8 cellular contexts compared by ENCODE assay signal in the genomic region with DNA sequence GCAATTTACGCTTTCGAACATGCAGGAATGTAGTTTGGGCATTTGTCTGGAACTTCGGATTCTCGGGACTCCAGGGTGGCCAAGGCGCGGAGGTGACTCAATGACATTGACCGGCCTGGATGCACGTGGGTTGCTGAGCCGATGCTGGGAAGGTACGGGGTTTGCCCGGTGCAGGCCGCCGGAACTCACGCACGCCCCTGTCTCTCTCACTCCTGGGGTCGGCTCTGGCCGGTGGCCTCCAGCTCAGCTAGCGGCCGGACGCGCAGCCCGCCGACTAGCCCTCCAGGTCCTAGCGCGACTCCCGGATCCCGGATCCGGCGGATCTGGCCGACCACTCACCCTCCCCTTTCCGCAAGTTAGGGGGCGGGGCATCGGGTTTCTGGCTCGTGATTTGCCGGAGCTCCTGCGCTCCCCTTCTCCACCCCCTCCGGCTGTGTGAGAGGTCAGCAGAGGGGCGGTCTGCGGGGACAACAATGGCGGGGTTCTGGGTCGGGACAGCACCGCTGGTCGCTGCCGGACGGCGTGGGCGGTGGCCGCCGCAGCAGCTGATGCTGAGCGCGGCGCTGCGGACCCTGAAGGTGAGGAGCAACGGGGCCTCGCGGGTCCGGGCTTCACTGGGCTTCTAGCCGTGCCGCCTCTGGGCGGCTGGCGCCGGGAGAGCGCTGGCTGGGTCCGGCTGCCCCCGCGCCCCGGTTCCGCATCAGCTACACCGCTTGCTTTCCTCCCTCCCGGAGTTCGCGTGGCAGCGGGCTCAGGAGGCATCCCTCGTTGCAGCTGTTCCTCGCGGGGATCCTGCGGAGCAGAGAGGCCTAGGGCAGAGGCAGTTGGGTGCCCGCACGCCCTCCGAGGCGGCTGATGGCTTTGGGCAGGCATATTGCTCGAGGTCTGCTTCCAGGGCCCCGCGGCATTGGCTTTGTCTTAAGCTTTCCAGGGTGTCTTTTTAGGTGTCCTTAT. TPM values are rescaled to one million over a fixed set of nuclear protein-coding genes. Genes with fewer than 3 reads are reported as not detected.
DNase-seq lines count a peak whose midpoint lies in the region; ATAC-seq and TF ChIP-seq lines count a peak whose summit lies in the region.

A gene with protein sequence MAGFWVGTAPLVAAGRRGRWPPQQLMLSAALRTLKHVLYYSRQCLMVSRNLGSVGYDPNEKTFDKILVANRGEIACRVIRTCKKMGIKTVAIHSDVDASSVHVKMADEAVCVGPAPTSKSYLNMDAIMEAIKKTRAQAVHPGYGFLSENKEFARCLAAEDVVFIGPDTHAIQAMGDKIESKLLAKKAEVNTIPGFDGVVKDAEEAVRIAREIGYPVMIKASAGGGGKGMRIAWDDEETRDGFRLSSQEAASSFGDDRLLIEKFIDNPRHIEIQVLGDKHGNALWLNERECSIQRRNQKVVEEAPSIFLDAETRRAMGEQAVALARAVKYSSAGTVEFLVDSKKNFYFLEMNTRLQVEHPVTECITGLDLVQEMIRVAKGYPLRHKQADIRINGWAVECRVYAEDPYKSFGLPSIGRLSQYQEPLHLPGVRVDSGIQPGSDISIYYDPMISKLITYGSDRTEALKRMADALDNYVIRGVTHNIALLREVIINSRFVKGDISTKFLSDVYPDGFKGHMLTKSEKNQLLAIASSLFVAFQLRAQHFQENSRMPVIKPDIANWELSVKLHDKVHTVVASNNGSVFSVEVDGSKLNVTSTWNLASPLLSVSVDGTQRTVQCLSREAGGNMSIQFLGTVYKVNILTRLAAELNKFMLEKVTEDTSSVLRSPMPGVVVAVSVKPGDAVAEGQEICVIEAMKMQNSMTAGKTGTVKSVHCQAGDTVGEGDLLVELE (plus strand): TSS at position 446 of the 954 bp plus-strand sequence. CDS start 28 bp downstream, at position 474.

- H3K9me3 ChIP-seq in HUES64 (ENCODE audit: insufficient read depth, low read depth, low read length) (no peaks in the 10 kb centered on the region), Panc1 (ENCODE audit: control insufficient read depth, insufficient read depth, low read depth, low read length) (no peaks in the 10 kb centered on the region), esophagus muscularis mucosa (no peaks in the 10 kb centered on the region), muscle layer of colon (ENCODE audit: low read length) (no peaks in the 10 kb centered on the region)

- TF ChIP-seq EP300 in esophagus muscularis mucosa (IDR thresholded peaks at IDR 0.05): no peak

- H3K4me1 Mint-ChIP-seq in activated T-cell treated with anti-CD3 and anti-CD28 coated beads, Interleukin-2, amount 50 U/mL, for 72 hours (ENCODE audit: low read depth): peaks cover 26% of the 10 kb centered on the region

- H3K27me3 Mint-ChIP-seq in activated T-cell treated with anti-CD3 and anti-CD28 coated beads, Interleukin-2, amount 50 U/mL, for 72 hours (ENCODE audit: low read depth): peaks cover 9% of the 10 kb centered on the region

- H3K27ac Mint-ChIP-seq in activated T-cell treated with anti-CD3 and anti-CD28 coated beads, Interleukin-2, amount 50 U/mL, for 72 hours: peak within 1 kb of the TSS; percentile 96

- peaks cover 20% of the 10 kb centered on the region for H3K4me1 ChIP-seq in HUES64 (ENCODE audit: insufficient read depth, low read length)
- H3K4me1 ChIP-seq in Panc1 (ENCODE audit: control insufficient read depth, insufficient read depth, low read length): peaks cover 5% of the 10 kb centered on the region
- peaks cover 16 to 47% (median 31%) of the 10 kb centered on the region in 4 donors for H3K4me1 ChIP-seq in esophagus muscularis mucosa
- H3K4me1 ChIP-seq in muscle layer of colon (ENCODE audit: insufficient read depth, low read length): peaks cover 22% of the 10 kb centered on the region

- intact Hi-C loops in Panc1 (cut with micrococcal nuclease; ENCODE audit: unreplicated experiment) (loop anchor here (5.0 kb wide), 1 partner anchor 102 kb away; no protein-coding TSS in a partner anchor), esophagus muscularis mucosa (cut with DNase I) (loop anchor here (10.0 kb wide), 2 partner anchors 104 to 146 kb away; a partner anchor contains a TSS)

- DNase-seq in DMS 273 treated with DMSO at 0.1 percent for 48 hours (lab: John Stamatoyannopoulos, UW): peak; percentile 59
- DNase-seq in Panc1 (ENCODE audit: low read depth, low spot score): peak; percentile 45
- peak; percentile 89 to 92 for DNase-seq in activated T-cell treated with anti-CD3 and anti-CD28 coated beads, Interleukin-2, amount 50 U/mL, for 72 hours
- peak; percentile 98 for DNase-seq in esophagus muscularis mucosa (ENCODE audit: extremely low spot score)
- DNase-seq in stimulated activated CD8-positive, alpha-beta memory T cell treated with anti-CD3 and anti-CD28 coated beads, Interleukin-7, amount 100 ng/mL, for 1 hour (ENCODE audit: low read depth in 2 of 2): peak; percentile 58 to 60

- peak within 1 kb of the TSS; percentile 99 for H3K4me3 ChIP-seq in HUES64 (ENCODE audit: low read length)
- H3K4me3 ChIP-seq in Panc1 (ENCODE audit: low read depth in 2 of 2, low read length in 2 of 2): peak within 1 kb of the TSS; percentile 78 to 82
- H3K4me3 ChIP-seq in esophagus muscularis mucosa: peak within 1 kb of the TSS; percentile 81 to 96 (median 87)
- H3K4me3 ChIP-seq in muscle layer of colon (ENCODE audit: low read depth in 1 of 2, low read length in 2 of 2): peak within 1 kb of the TSS; percentile 82 to 87

- H3K9ac ChIP-seq in HUES64 (ENCODE audit: low read depth, low read length): peak within 1 kb of the TSS; percentile 91
- H3K9ac ChIP-seq in muscle layer of colon (ENCODE audit: low read length): peak within 1 kb of the TSS; percentile 22

- under 1% methylated on average over 84 of the region's 84 CpGs for WGBS in HUES64
- 1% methylated on average over 11 of the region's 84 CpGs for WGBS in esophagus muscularis mucosa

- H3K4me3 Mint-ChIP-seq in activated T-cell treated with anti-CD3 and anti-CD28 coated beads, Interleukin-2, amount 50 U/mL, for 72 hours: peak within 1 kb of the TSS; percentile 88 to 100

- no peak for TF ChIP-seq POLR2A in esophagus muscularis mucosa (IDR thresholded peaks at IDR 0.05; ENCODE audit: low read depth)

- H3K27me3 ChIP-seq in HUES64 (ENCODE audit: insufficient read depth, low read length): no peaks in the 10 kb centered on the region
- H3K27me3 ChIP-seq in Panc1 (ENCODE audit: control insufficient read depth, insufficient read depth, low read length): no peaks in the 10 kb centered on the region
- no peaks in the 10 kb centered on the region for H3K27me3 ChIP-seq in esophagus muscularis mucosa
- no peaks in the 10 kb centered on the region for H3K27me3 ChIP-seq in muscle layer of colon (ENCODE audit: control insufficient read depth in 1 of 2, insufficient read depth in 2 of 2, low read length in 2 of 2)

- H3K36me3 ChIP-seq in HUES64 (ENCODE audit: insufficient read depth, low read length) (peaks cover 17% of the 10 kb centered on the region), Panc1 (ENCODE audit: control insufficient read depth, insufficient read depth, low read length) (peaks cover 3% of the 10 kb centered on the region; the same call in 1 of the 2 replicates), esophagus muscularis mucosa (peaks cover 0 to 7% (median 3%) of the 10 kb centered on the region in 4 donors), muscle layer of colon (ENCODE audit: insufficient read depth, low read length) (peaks cover 4% of the 10 kb centered on the region)

- TF ChIP-seq CTCF in Panc1 (IDR thresholded peaks at IDR 0.05) (no peak), esophagus muscularis mucosa (IDR thresholded peaks at IDR 0.05) (no peak)

- POLR2A ChIA-PET in Panc1 (lab: Charles Lee): interaction anchor here (0.6 kb wide), 1 partner anchor 16 kb away, joined by 9 read pairs; no protein-coding TSS in a partner anchor

- in situ Hi-C loops in Panc1 (cut with HindIII; ENCODE audit: low pct_unique_long_range_greater_than_20kb, low sequenced_read_pairs): no loop called here

- peaks cover 0 to 3% of the 10 kb centered on the region in 2 donors for H3K36me3 Mint-ChIP-seq in activated T-cell treated with anti-CD3 and anti-CD28 coated beads, Interleukin-2, amount 50 U/mL, for 72 hours (ENCODE audit: insufficient read depth in 2 of 2)

- no peaks in the 10 kb centered on the region for H3K9me3 Mint-ChIP-seq in activated T-cell treated with anti-CD3 and anti-CD28 coated beads, Interleukin-2, amount 50 U/mL, for 72 hours

- BruUV-seq in Panc1 (replicated peaks; lab: Mats Ljungman, UMichigan): no TSS peak

- H3K27ac ChIP-seq in HUES64 (ENCODE audit: low read depth, low read length) (peak within 1 kb of the TSS; percentile 38), Panc1 (ENCODE audit: low read length) (peak within 1 kb of the TSS; percentile 86), esophagus muscularis mucosa (replicated peaks in 1 of 4) (peak within 1 kb of the TSS; percentile 81 to 91 (median 83)), muscle layer of colon (ENCODE audit: low read depth, low read length) (peak within 1 kb of the TSS; percentile 77)

- ATAC-seq in GM21515 (IDR thresholded peaks at IDR 0.05; ENCODE audit: unreplicated experiment) (peak; percentile 98), Panc1 (peak; percentile 97)
- ATAC-seq in activated T-cell treated with anti-CD3 and anti-CD28 coated beads, Interleukin-2, amount 50 U/mL, for 72 hours (replicated peaks in 1 of 2): peak; percentile 91 to 93

- CTCF ChIA-PET in Panc1 (lab: Charles Lee): interaction anchor here (0.6 kb wide), 1 partner anchor 96 kb away, joined by 3 read pairs; no protein-coding TSS in a partner anchor

RNA-seq across cellular contexts. Expression of the gene that starts here (rescaled TPM):
- 39.1 TPM for polyA plus RNA-seq in HUES64 (2013, experiment 1 of 2)
- 38.2 TPM for polyA plus RNA-seq in HUES64 (2013, experiment 2 of 2)
- 14.7 TPM for total RNA-seq in Panc1 (2021; ENCODE audit: unreplicated experiment)
- 9.1 TPM for polyA plus RNA-seq in Panc1 (2012; ENCODE audit: insufficient read length)
- 10 to 100 TPM; 10.5 to 16.9 TPM for total RNA-seq in activated T-cell treated with anti-CD3 and anti-CD28 coated beads, Interleukin-2, amount 50 U/mL, for 72 hours
- total RNA-seq in esophagus muscularis mucosa: 10 to 100 TPM; 33.8 to 40.3 (median 39.0) TPM

Comparison
In these comparisons a context has a peak if more than half of its experiments do, and no peak if none do; other contexts are left out.
1. Peak in every context shown above with its lines: DNase-seq, ATAC-seq, H3K4me3 ChIP-seq and H3K27ac ChIP-seq.
2. DNase-seq: peak in every context shown above with its lines; median percentile 98 in esophagus muscularis mucosa; 90 in activated T-cell treated with anti-CD3 and anti-CD28 coated beads, Interleukin-2, amount 50 U/mL, for 72 hours; 59 in DMS 273 treated with DMSO at 0.1 percent for 48 hours; 59 in stimulated activated CD8-positive, alpha-beta memory T cell treated with anti-CD3 and anti-CD28 coated beads, Interleukin-7, amount 100 ng/mL, for 1 hour; 45 in Panc1.